Comparison of ENCODE assay signal across 14 cellular contexts in genomic region chr3:127764841-127765362, GRCh38. TPM values are rescaled to one million over a fixed set of nuclear protein-coding genes. Genes with fewer than 3 reads are reported as not detected.
DNase-seq lines count a peak whose midpoint lies in the region; ATAC-seq lines count a peak whose summit lies in the region.
"Had no signal": no experiment of that assay in that cellular context is flagged by ENCODE, and none has a peak within 500 bp of the region (broad histone marks: within the 10 kb centered on the region; RNA-seq: fewer than 3 reads in every experiment).

No MANE protein-coding gene starts in this region.

- peak overlapping the region; percentile 89 for H3K27ac Mint-ChIP-seq in activated CD8-positive, alpha-beta memory T cell treated with anti-CD3 and anti-CD28 coated beads, Interleukin-2, amount 10 ng/mL, durations not matched to agents 7 days and 5 days
- peak overlapping the region; percentile 58 for H3K27ac Mint-ChIP-seq in activated T-helper 2 cell treated with anti-CD3 and anti-CD28 coated beads, Interferon-gamma antibody, Interleukin-2, Interleukin-4, amounts not matched to agents 10 μg/mL and 5 μg/mL and 100 μg/mL, durations not matched to agents 14 hours and 24 hours and 36 hours
- H3K27ac Mint-ChIP-seq in stimulated activated effector memory CD8-positive, alpha-beta T cell treated with anti-CD3 and anti-CD28 coated beads, Interleukin-12 subunit alpha, Interleukin-12 subunit beta, amount 100 ng/mL, for 72 hours = peak overlapping the region; percentile 41
- peak overlapping the region in 1 of 9 donors; percentile 32 for H3K27ac Mint-ChIP-seq in naive thymus-derived CD4-positive, alpha-beta T cell

- H3K9me3 ChIP-seq in naive thymus-derived CD4-positive, alpha-beta T cell (ENCODE audit: control insufficient read depth in 2 of 3, low read length in 3 of 3) = no peaks in the 10 kb centered on the region

- intact Hi-C loops in activated T-helper 2 cell treated with anti-CD3 and anti-CD28 coated beads, Interferon-gamma antibody, Interleukin-2, Interleukin-4, amounts not matched to agents 10 μg/mL and 5 μg/mL and 100 μg/mL, durations not matched to agents 14 hours and 24 hours and 36 hours (cut with micrococcal nuclease) = no loop called here
- intact Hi-C loops in naive thymus-derived CD4-positive, alpha-beta T cell (cut with micrococcal nuclease) = no loop called here

- ATAC-seq in activated CD8-positive, alpha-beta memory T cell treated with anti-CD3 and anti-CD28 coated beads, Interleukin-2, amount 10 ng/mL, durations not matched to agents 7 days and 5 days = peak; percentile 44
- ATAC-seq in HG02870 (IDR thresholded peaks at IDR 0.05; ENCODE audit: unreplicated experiment) (peak; percentile 38), HG03571 (IDR thresholded peaks at IDR 0.05; ENCODE audit: unreplicated experiment) (no peak)
- ATAC-seq in stimulated activated effector memory CD8-positive, alpha-beta T cell treated with anti-CD3 and anti-CD28 coated beads, Interleukin-12 subunit alpha, Interleukin-12 subunit beta, amount 100 ng/mL, for 72 hours = peak; percentile 76
- no peak for ATAC-seq in naive thymus-derived CD4-positive, alpha-beta T cell
- ATAC-seq: left lobe of liver had no signal

- CTCF ChIA-PET in activated CD8-positive, alpha-beta memory T cell treated with anti-CD3 and anti-CD28 coated beads, Interleukin-2, amount 10 ng/mL, durations not matched to agents 7 days and 5 days (lab: Charles Lee) = interaction anchor here (0.8 to 1.2 kb wide), 6 partner anchors 15 to 217 kb away, joined by 3 to 6 read pairs (median 3); no protein-coding TSS in a partner anchor
- CTCF ChIA-PET in naive thymus-derived CD4-positive, alpha-beta T cell (lab: Charles Lee) = no interaction called here

- H3K27ac ChIP-seq in naive thymus-derived CD4-positive, alpha-beta T cell (ENCODE audit: low read depth, low read length) = no peak overlapping the region
- H3K27ac ChIP-seq: stomach had no signal

- POLR2A ChIA-PET in naive thymus-derived CD4-positive, alpha-beta T cell (lab: Charles Lee) = no interaction called here

- H3K4me1 ChIP-seq in naive thymus-derived CD4-positive, alpha-beta T cell (ENCODE audit: control insufficient read depth in 2 of 2, insufficient read depth in 2 of 2, low read length in 2 of 2) = no peaks in the 10 kb centered on the region

- H3K27me3 ChIP-seq in naive thymus-derived CD4-positive, alpha-beta T cell (ENCODE audit: control insufficient read depth in 2 of 2, insufficient read depth in 2 of 2, low read length in 2 of 2) = no peaks in the 10 kb centered on the region
- H3K27me3 ChIP-seq: stomach had no signal

- no peaks in the 10 kb centered on the region for H3K36me3 ChIP-seq in naive thymus-derived CD4-positive, alpha-beta T cell (ENCODE audit: control insufficient read depth in 2 of 3, insufficient read depth in 3 of 3, low read length in 3 of 3)
- H3K36me3 ChIP-seq: stomach had no signal

- H3K27me3 Mint-ChIP-seq in activated CD8-positive, alpha-beta memory T cell treated with anti-CD3 and anti-CD28 coated beads, Interleukin-2, amount 10 ng/mL, durations not matched to agents 7 days and 5 days = peaks cover 3% of the 10 kb centered on the region
- H3K27me3 Mint-ChIP-seq in activated T-helper 2 cell treated with anti-CD3 and anti-CD28 coated beads, Interferon-gamma antibody, Interleukin-2, Interleukin-4, amounts not matched to agents 10 μg/mL and 5 μg/mL and 100 μg/mL, durations not matched to agents 14 hours and 24 hours and 36 hours (ENCODE audit: low read depth) = peaks cover 6% of the 10 kb centered on the region
- peaks cover 0 to 20% (median 14%) of the 10 kb centered on the region in 5 donors for H3K27me3 Mint-ChIP-seq in naive thymus-derived CD4-positive, alpha-beta T cell

- no peak overlapping the region for H3K4me3 ChIP-seq in naive thymus-derived CD4-positive, alpha-beta T cell (ENCODE audit: low read length)
- H3K4me3 ChIP-seq: stomach had no signal

- DNase-seq in activated CD8-positive, alpha-beta memory T cell treated with anti-CD3 and anti-CD28 coated beads, Interleukin-2, amount 10 ng/mL, durations not matched to agents 7 days and 5 days = no peak
- DNase-seq in activated CD8-positive, alpha-beta memory T cell treated with anti-CD3 and anti-CD28 coated beads, Interleukin-2, amount 50 U/mL, for 48 hours = no peak
- no peak for DNase-seq in activated T-helper 2 cell treated with anti-CD3 and anti-CD28 coated beads, Interferon-gamma antibody, Interleukin-2, Interleukin-4, amounts not matched to agents 10 μg/mL and 5 μg/mL and 100 μg/mL, durations not matched to agents 14 hours and 24 hours and 36 hours (ENCODE audit: low spot score)
- no peak for DNase-seq in stimulated activated effector memory CD8-positive, alpha-beta T cell treated with anti-CD3 and anti-CD28 coated beads, Interleukin-12 subunit alpha, Interleukin-12 subunit beta, amount 100 ng/mL, for 72 hours (ENCODE audit: low spot score in 2 of 2)
- DNase-seq in activated CD8-positive, alpha-beta memory T cell treated with anti-CD3 and anti-CD28 coated beads for 24 hours = no peak
- no peak for DNase-seq in naive thymus-derived CD4-positive, alpha-beta T cell
- DNase-seq: activated naive CD4-positive, alpha-beta T cell treated with anti-CD3 and anti-CD28 coated beads, Interleukin-2, amount 50 U/mL, for 16 hours; NCI-H1048; stimulated activated CD4-positive, alpha-beta T cell treated with anti-CD3 and anti-CD28 coated beads, Interleukin-1b, Interleukin-23, amount 100 ng/mL, for 48 hours; stomach had no signal

- H3K4me3 Mint-ChIP-seq in activated CD8-positive, alpha-beta memory T cell treated with anti-CD3 and anti-CD28 coated beads, Interleukin-2, amount 10 ng/mL, durations not matched to agents 7 days and 5 days = peak overlapping the region; percentile 8
- no peak overlapping the region for H3K4me3 Mint-ChIP-seq in activated T-helper 2 cell treated with anti-CD3 and anti-CD28 coated beads, Interferon-gamma antibody, Interleukin-2, Interleukin-4, amounts not matched to agents 10 μg/mL and 5 μg/mL and 100 μg/mL, durations not matched to agents 14 hours and 24 hours and 36 hours (ENCODE audit: low read depth)
- H3K4me3 Mint-ChIP-seq in stimulated activated effector memory CD8-positive, alpha-beta T cell treated with anti-CD3 and anti-CD28 coated beads, Interleukin-12 subunit alpha, Interleukin-12 subunit beta, amount 100 ng/mL, for 72 hours = peak overlapping the region; percentile 8
- peak overlapping the region in 1 of 10 donors; percentile 0 for H3K4me3 Mint-ChIP-seq in naive thymus-derived CD4-positive, alpha-beta T cell
- H3K4me3 Mint-ChIP-seq: neural crest cell had no signal

- H3K4me1 Mint-ChIP-seq in activated CD8-positive, alpha-beta memory T cell treated with anti-CD3 and anti-CD28 coated beads, Interleukin-2, amount 10 ng/mL, durations not matched to agents 7 days and 5 days = peaks cover 70% of the 10 kb centered on the region
- peaks cover 42% of the 10 kb centered on the region for H3K4me1 Mint-ChIP-seq in activated T-helper 2 cell treated with anti-CD3 and anti-CD28 coated beads, Interferon-gamma antibody, Interleukin-2, Interleukin-4, amounts not matched to agents 10 μg/mL and 5 μg/mL and 100 μg/mL, durations not matched to agents 14 hours and 24 hours and 36 hours (ENCODE audit: low read depth)
- H3K4me1 Mint-ChIP-seq in stimulated activated effector memory CD8-positive, alpha-beta T cell treated with anti-CD3 and anti-CD28 coated beads, Interleukin-12 subunit alpha, Interleukin-12 subunit beta, amount 100 ng/mL, for 72 hours = peaks cover 28% of the 10 kb centered on the region
- peaks cover 0 to 15% (median 4%) of the 10 kb centered on the region in 7 donors for H3K4me1 Mint-ChIP-seq in naive thymus-derived CD4-positive, alpha-beta T cell

- peaks cover 3% of the 10 kb centered on the region for H3K36me3 Mint-ChIP-seq in activated CD8-positive, alpha-beta memory T cell treated with anti-CD3 and anti-CD28 coated beads, Interleukin-2, amount 10 ng/mL, durations not matched to agents 7 days and 5 days
- no peaks in the 10 kb centered on the region for H3K36me3 Mint-ChIP-seq in activated T-helper 2 cell treated with anti-CD3 and anti-CD28 coated beads, Interferon-gamma antibody, Interleukin-2, Interleukin-4, amounts not matched to agents 10 μg/mL and 5 μg/mL and 100 μg/mL, durations not matched to agents 14 hours and 24 hours and 36 hours (ENCODE audit: low read depth)
- no peaks in the 10 kb centered on the region for H3K36me3 Mint-ChIP-seq in stimulated activated effector memory CD8-positive, alpha-beta T cell treated with anti-CD3 and anti-CD28 coated beads, Interleukin-12 subunit alpha, Interleukin-12 subunit beta, amount 100 ng/mL, for 72 hours
- peaks cover 0 to 9% (median 0%) of the 10 kb centered on the region in 5 donors for H3K36me3 Mint-ChIP-seq in naive thymus-derived CD4-positive, alpha-beta T cell

- peaks cover 6% of the 10 kb centered on the region for H3K9me3 Mint-ChIP-seq in activated CD8-positive, alpha-beta memory T cell treated with anti-CD3 and anti-CD28 coated beads, Interleukin-2, amount 10 ng/mL, durations not matched to agents 7 days and 5 days (ENCODE audit: low read depth)
- no peaks in the 10 kb centered on the region for H3K9me3 Mint-ChIP-seq in activated T-helper 2 cell treated with anti-CD3 and anti-CD28 coated beads, Interferon-gamma antibody, Interleukin-2, Interleukin-4, amounts not matched to agents 10 μg/mL and 5 μg/mL and 100 μg/mL, durations not matched to agents 14 hours and 24 hours and 36 hours
- H3K9me3 Mint-ChIP-seq in stimulated activated effector memory CD8-positive, alpha-beta T cell treated with anti-CD3 and anti-CD28 coated beads, Interleukin-12 subunit alpha, Interleukin-12 subunit beta, amount 100 ng/mL, for 72 hours = peaks cover 3% of the 10 kb centered on the region
- peaks cover 0 to 21% (median 7%) of the 10 kb centered on the region in 11 donors for H3K9me3 Mint-ChIP-seq in naive thymus-derived CD4-positive, alpha-beta T cell

RNA-seq across cellular contexts. Expression of gene MGLL, which starts 57.4 kb away (rescaled TPM):
- 1 to 10 TPM; 3.4 to 5.0 TPM for total RNA-seq in activated CD8-positive, alpha-beta memory T cell treated with anti-CD3 and anti-CD28 coated beads, Interleukin-2, amount 10 ng/mL, durations not matched to agents 7 days and 5 days
- 6.5 and 6.6 TPM in 2 replicates for total RNA-seq in activated T-helper 2 cell treated with anti-CD3 and anti-CD28 coated beads, Interferon-gamma antibody, Interleukin-2, Interleukin-4, amounts not matched to agents 10 μg/mL and 5 μg/mL and 100 μg/mL, durations not matched to agents 14 hours and 24 hours and 36 hours
- 1 to 10 TPM; 1.0 to 6.0 (median 2.1) TPM for total RNA-seq in naive thymus-derived CD4-positive, alpha-beta T cell
- polyA plus RNA-seq in naive thymus-derived CD4-positive, alpha-beta T cell = not detected

Comparison
In these comparisons a context has a peak if more than half of its experiments do, and no peak if none do; other contexts are left out.
1. ATAC-seq: peak in activated CD8-positive, alpha-beta memory T cell treated with anti-CD3 and anti-CD28 coated beads, Interleukin-2, amount 10 ng/mL, durations not matched to agents 7 days and 5 days (single experiment), HG02870 (single experiment) and stimulated activated effector memory CD8-positive, alpha-beta T cell treated with anti-CD3 and anti-CD28 coated beads, Interleukin-12 subunit alpha, Interleukin-12 subunit beta, amount 100 ng/mL, for 72 hours (single experiment); none in naive thymus-derived CD4-positive, alpha-beta T cell (single experiment) and HG03571 (single experiment).